ENCODE assay signal across 8 cellular contexts in the genomic region with DNA sequence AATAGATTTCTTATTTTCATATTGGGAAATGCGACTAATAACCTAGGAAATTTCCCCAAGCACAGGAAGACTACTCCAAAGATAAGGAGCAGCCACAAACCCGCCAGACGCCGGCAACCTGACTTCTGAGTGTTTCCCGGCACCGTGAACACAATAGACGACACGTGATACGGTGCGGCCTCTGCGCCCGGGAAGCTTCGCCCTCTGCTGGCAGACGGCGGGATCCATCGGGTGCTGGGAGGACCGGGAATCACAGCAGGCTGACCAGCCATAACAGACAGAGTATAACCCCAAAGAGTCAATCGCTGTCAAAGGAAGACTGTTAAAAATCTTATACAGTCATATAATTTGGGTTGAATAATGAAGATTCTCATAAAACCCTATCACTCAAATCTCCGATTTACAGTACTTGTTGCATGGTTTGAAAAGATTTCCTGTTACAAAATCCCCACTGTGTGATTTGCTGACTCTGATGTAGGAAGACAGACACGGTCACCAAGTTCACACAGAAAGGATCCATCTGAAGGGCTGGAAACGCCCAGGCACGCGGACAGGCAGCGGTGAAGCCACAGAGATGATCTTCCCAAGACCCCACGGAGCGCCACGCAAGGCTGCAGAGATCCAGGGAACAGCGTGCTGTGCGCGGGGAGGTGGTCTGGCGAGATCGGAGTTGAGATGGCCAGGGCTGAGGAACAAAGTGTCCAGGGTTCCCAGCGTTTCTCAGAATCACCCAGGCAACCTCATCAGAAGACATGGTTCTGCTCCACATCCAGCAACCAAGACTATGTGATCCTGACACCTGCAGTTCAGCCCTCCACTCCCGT.
A peak's percentile ranks its signal among the peaks of the same experiment; 100 is the strongest.
DNase-seq lines count a peak whose midpoint lies in the region; TF ChIP-seq lines count a peak whose summit lies in the region.

No MANE protein-coding gene starts in this region.

- no peaks in the 10 kb centered on the region for H3K9me3 ChIP-seq in thyroid gland

- intact Hi-C loops in thyroid gland (cut with DNase I), result no loop called here

- H3K27me3 ChIP-seq in thyroid gland, result no peaks in the 10 kb centered on the region

- no peaks in the 10 kb centered on the region for H3K36me3 ChIP-seq in thyroid gland

- no peaks in the 10 kb centered on the region for H3K9me3 Mint-ChIP-seq in activated naive CD4-positive, alpha-beta T cell treated with anti-CD3 and anti-CD28 coated beads, Interleukin-2, amount 10 ng/mL, durations not matched to agents 7 days and 5 days
- H3K9me3 Mint-ChIP-seq in osteocyte (ENCODE audit: unreplicated experiment), result no peaks in the 10 kb centered on the region

- in situ Hi-C loops in G401 (cut with HindIII; ENCODE audit: low sequenced_read_pairs), result no loop called here
- in situ Hi-C loops in SK-MEL-5 (cut with HindIII; ENCODE audit: low pct_unique_long_range_greater_than_20kb, low sequenced_read_pairs), result no loop called here

- H3K27ac ChIP-seq in thyroid gland, result peak overlapping the region; percentile 94 to 98 (median 98)

- peaks cover 42 to 58% of the 10 kb centered on the region in 2 donors for H3K4me1 ChIP-seq in thyroid gland

- CTCF ChIA-PET in activated naive CD4-positive, alpha-beta T cell treated with anti-CD3 and anti-CD28 coated beads, Interleukin-2, amount 10 ng/mL, durations not matched to agents 7 days and 5 days (lab: Charles Lee), result no interaction called here

- TF ChIP-seq POLR2A in thyroid gland (IDR thresholded peaks at IDR 0.05), result peak in 1 of 2 donors; percentile 53

- DNase-seq in G401 (ENCODE audit: low spot score), result peak; percentile 84
- peak; percentile 64 for DNase-seq in HCEC 1CT
- DNase-seq in M059J (ENCODE audit: low read depth), result peak; percentile 71
- DNase-seq in SK-MEL-5 (ENCODE audit: low read depth, low spot score), result peak; percentile 86
- DNase-seq in activated naive CD4-positive, alpha-beta T cell treated with anti-CD3 and anti-CD28 coated beads, Interleukin-2, amount 10 ng/mL, durations not matched to agents 7 days and 5 days, result peak; percentile 78
- peak; percentile 75 for DNase-seq in glomerular visceral epithelial cell (ENCODE audit: extremely low spot score)
- DNase-seq in osteocyte (ENCODE audit: extremely low spot score, unreplicated experiment), result peak; percentile 95
- peak; percentile 95 to 96 for DNase-seq in thyroid gland

- H3K36me3 Mint-ChIP-seq in activated naive CD4-positive, alpha-beta T cell treated with anti-CD3 and anti-CD28 coated beads, Interleukin-2, amount 10 ng/mL, durations not matched to agents 7 days and 5 days, result peaks cover 2% of the 10 kb centered on the region
- no peaks in the 10 kb centered on the region for H3K36me3 Mint-ChIP-seq in osteocyte (ENCODE audit: unreplicated experiment)

- TF ChIP-seq CTCF in osteocyte (IDR thresholded peaks at IDR 0.05), result peak; percentile 99
- TF ChIP-seq CTCF in thyroid gland (IDR thresholded peaks at IDR 0.05), result peak; percentile 90 to 97 (median 96)

- 39 to 67% methylated on average over 21 to 34 of the region's 34 CpGs for WGBS in thyroid gland, 2 donors

- H3K27ac Mint-ChIP-seq in activated naive CD4-positive, alpha-beta T cell treated with anti-CD3 and anti-CD28 coated beads, Interleukin-2, amount 10 ng/mL, durations not matched to agents 7 days and 5 days, result no peak overlapping the region
- peak overlapping the region; percentile 86 for H3K27ac Mint-ChIP-seq in osteocyte (ENCODE audit: unreplicated experiment)

- no peaks in the 10 kb centered on the region for H3K27me3 Mint-ChIP-seq in activated naive CD4-positive, alpha-beta T cell treated with anti-CD3 and anti-CD28 coated beads, Interleukin-2, amount 10 ng/mL, durations not matched to agents 7 days and 5 days
- no peaks in the 10 kb centered on the region for H3K27me3 Mint-ChIP-seq in osteocyte (ENCODE audit: unreplicated experiment)

- peaks cover 7% of the 10 kb centered on the region for H3K4me1 Mint-ChIP-seq in activated naive CD4-positive, alpha-beta T cell treated with anti-CD3 and anti-CD28 coated beads, Interleukin-2, amount 10 ng/mL, durations not matched to agents 7 days and 5 days
- peaks cover 25% of the 10 kb centered on the region for H3K4me1 Mint-ChIP-seq in osteocyte (ENCODE audit: unreplicated experiment)

- H3K4me3 ChIP-seq in thyroid gland (replicated peaks in 1 of 3), result no peak overlapping the region

- no peak overlapping the region for H3K4me3 Mint-ChIP-seq in activated naive CD4-positive, alpha-beta T cell treated with anti-CD3 and anti-CD28 coated beads, Interleukin-2, amount 10 ng/mL, durations not matched to agents 7 days and 5 days
- H3K4me3 Mint-ChIP-seq in osteocyte (ENCODE audit: unreplicated experiment), result peak overlapping the region; percentile 76
